In genomic region chr2:39515273-39515896, GRCh38 we compare ENCODE assay signal across 1 cellular context.
A peak's percentile ranks its signal among the peaks of the same experiment; 100 is the strongest.
TF ChIP-seq lines count a peak whose summit lies in the region.

No MANE protein-coding gene starts in this region.

TF ChIP-seq in K562, 482 proteins besides CTCF, POLR2A, EP300 and RAD21 (continued from another document and continues in another):
- TF ChIP-seq, protein P1, sequence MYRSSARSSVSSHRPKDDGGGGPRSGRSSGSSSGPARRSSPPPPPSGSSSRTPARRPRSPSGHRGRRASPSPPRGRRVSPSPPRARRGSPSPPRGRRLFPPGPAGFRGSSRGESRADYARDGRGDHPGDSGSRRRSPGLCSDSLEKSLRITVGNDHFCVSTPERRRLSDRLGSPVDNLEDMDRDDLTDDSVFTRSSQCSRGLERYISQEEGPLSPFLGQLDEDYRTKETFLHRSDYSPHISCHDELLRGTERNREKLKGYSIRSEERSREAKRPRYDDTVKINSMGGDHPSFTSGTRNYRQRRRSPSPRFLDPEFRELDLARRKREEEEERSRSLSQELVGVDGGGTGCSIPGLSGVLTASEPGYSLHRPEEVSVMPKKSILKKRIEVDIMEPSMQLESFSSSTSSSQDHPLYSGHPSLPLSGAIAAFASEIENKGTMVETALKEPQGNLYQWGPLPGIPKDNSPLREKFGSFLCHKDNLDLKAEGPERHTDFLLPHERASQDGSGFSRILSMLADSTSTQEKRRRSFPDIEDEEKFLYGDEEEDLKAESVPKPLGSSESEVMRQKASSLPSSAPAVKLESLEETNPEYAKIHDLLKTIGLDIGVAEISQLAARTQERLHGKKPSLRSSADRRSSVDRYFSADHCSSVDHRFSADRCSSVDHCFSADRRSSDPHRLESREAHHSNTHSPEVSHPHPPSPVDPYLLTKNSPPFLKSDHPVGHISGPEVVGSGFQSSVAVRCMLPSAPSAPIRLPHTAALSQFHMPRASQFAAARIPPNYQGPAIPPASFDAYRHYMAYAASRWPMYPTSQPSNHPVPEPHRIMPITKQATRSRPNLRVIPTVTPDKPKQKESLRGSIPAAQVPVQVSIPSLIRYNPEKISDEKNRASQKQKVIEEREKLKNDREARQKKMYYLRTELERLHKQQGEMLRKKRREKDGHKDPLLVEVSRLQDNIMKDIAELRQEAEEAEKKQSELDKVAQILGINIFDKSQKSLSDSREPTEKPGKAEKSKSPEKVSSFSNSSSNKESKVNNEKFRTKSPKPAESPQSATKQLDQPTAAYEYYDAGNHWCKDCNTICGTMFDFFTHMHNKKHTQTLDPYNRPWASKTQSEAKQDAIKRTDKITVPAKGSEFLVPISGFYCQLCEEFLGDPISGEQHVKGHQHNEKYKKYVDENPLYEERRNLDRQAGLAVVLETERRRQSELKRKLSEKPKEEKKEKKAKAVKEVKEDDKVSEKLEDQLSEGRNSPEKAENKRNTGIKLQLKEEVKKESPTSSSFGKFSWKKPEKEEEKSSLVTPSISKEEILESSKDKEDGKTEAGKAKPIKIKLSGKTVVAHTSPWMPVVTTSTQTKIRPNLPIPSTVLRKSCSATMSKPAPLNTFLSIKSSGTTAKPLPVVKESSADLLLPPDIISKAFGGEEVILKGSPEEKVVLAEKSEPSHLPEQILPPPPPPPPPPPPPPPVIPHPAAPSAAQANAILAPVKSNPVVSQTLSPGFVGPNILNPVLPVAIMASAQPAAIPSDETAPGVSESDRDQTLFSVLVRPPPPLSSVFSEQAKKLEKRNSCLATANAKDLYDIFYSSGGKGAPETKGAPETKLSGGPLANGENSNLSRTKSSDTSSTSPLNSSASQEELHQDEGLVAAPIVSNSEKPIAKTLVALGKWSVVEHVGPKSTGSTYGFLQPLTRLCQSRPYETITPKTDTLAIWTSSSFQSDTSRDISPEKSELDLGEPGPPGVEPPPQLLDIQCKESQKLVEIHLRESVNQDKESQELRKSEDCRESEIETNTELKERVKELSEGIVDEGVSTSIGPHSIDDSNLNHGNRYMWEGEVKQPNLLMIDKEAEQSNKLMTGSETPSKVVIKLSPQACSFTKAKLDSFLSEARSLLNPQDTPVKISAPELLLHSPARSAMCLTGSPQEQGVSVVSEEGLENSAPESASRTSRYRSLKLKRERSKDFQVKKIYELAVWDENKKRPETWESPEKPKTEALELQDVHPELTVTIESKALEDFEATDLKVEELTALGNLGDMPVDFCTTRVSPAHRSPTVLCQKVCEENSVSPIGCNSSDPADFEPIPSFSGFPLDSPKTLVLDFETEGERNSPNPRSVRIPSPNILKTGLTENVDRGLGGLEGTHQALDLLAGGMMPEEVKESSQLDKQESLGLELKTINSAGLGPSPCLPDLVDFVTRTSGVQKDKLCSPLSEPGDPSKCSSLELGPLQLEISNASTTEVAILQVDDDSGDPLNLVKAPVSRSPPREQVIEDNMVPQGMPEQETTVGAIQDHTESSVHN (IDR thresholded peaks at IDR 0.05; ENCODE audit: borderline replicate concordance in 1 of 2, low read depth in 1 of 2) = no peak
- TF ChIP-seq ARID3A (IDR thresholded peaks at IDR 0.05; ENCODE audit: borderline replicate concordance, low read depth, low read length) = no peak
- TF ChIP-seq POLR2AphosphoS5 (IDR thresholded peaks at IDR 0.05; ENCODE audit: control insufficient read depth, insufficient read depth, low read depth, low read length) = peak; percentile 83; the same call in 1 of the 2 replicates
- no peak for TF ChIP-seq KAT2B (IDR thresholded peaks at IDR 0.05; ENCODE audit: low read depth, low read length)
- TF ChIP-seq, protein P2, sequence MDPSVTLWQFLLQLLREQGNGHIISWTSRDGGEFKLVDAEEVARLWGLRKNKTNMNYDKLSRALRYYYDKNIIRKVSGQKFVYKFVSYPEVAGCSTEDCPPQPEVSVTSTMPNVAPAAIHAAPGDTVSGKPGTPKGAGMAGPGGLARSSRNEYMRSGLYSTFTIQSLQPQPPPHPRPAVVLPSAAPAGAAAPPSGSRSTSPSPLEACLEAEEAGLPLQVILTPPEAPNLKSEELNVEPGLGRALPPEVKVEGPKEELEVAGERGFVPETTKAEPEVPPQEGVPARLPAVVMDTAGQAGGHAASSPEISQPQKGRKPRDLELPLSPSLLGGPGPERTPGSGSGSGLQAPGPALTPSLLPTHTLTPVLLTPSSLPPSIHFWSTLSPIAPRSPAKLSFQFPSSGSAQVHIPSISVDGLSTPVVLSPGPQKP (CRISPR knock-in tag; IDR thresholded peaks at IDR 0.05) = no peak
- TF ChIP-seq DPF2 (IDR thresholded peaks at IDR 0.05) = peak; percentile 68
- TF ChIP-seq RBM34 (IDR thresholded peaks at IDR 0.05; ENCODE audit: borderline replicate concordance, insufficient read depth, low read length) = no peak
- TF ChIP-seq, protein P3, sequence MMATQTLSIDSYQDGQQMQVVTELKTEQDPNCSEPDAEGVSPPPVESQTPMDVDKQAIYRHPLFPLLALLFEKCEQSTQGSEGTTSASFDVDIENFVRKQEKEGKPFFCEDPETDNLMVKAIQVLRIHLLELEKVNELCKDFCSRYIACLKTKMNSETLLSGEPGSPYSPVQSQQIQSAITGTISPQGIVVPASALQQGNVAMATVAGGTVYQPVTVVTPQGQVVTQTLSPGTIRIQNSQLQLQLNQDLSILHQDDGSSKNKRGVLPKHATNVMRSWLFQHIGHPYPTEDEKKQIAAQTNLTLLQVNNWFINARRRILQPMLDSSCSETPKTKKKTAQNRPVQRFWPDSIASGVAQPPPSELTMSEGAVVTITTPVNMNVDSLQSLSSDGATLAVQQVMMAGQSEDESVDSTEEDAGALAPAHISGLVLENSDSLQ (IDR thresholded peaks at IDR 0.05) = peak; percentile 96
- TF ChIP-seq HIVEP1 (CRISPR knock-in tag; IDR thresholded peaks at IDR 0.05) = no peak
- no peak for TF ChIP-seq CBFB (CRISPR knock-in tag; IDR thresholded peaks at IDR 0.05)
- TF ChIP-seq ATF2 (CRISPR knock-in tag; IDR thresholded peaks at IDR 0.05) = no peak
- TF ChIP-seq CC2D1A (IDR thresholded peaks at IDR 0.05) = no peak
- no peak for TF ChIP-seq SAFB2 (IDR thresholded peaks at IDR 0.05; ENCODE audit: borderline replicate concordance, low read depth, low read length, severe bottlenecking)
- no peak for TF ChIP-seq STAT6 (CRISPR knock-in tag; IDR thresholded peaks at IDR 0.05)
- no peak for TF ChIP-seq U2AF1 (optimal IDR thresholded peaks at IDR 0.05; ENCODE audit: low read depth, low read length)
- TF ChIP-seq TAL1 (IDR thresholded peaks at IDR 0.05) = peak; percentile 83
- no peak for TF ChIP-seq CHCHD3 (CRISPR knock-in tag; IDR thresholded peaks at IDR 0.05)
- no peak for TF ChIP-seq ZNF780A (CRISPR knock-in tag; IDR thresholded peaks at IDR 0.05)
- TF ChIP-seq SIN3A (IDR thresholded peaks at IDR 0.05; ENCODE audit: borderline replicate concordance in 2 of 2, control insufficient read depth in 1 of 2, low read depth in 2 of 2, low read length in 2 of 2) = no peak
- no peak for TF ChIP-seq ZBTB11 (CRISPR knock-in tag; IDR thresholded peaks at IDR 0.05)
- TF ChIP-seq ZNF232 (CRISPR knock-in tag; IDR thresholded peaks at IDR 0.05) = no peak
- TF ChIP-seq SOX6 (IDR thresholded peaks at IDR 0.05) = peak; percentile 79
- no peak for TF ChIP-seq ZBTB49 (CRISPR knock-in tag; IDR thresholded peaks at IDR 0.05; ENCODE audit: borderline replicate concordance)
- no peak for TF ChIP-seq CTCFL (IDR thresholded peaks at IDR 0.05; ENCODE audit: borderline replicate concordance, insufficient read depth, low read depth, low read length, poor library complexity, severe bottlenecking)
- TF ChIP-seq HDAC3 (IDR thresholded peaks at IDR 0.05; ENCODE audit: borderline replicate concordance, partially characterized antibody) = no peak
- TF ChIP-seq KDM2B (CRISPR knock-in tag; IDR thresholded peaks at IDR 0.05) = no peak
- TF ChIP-seq KAT7 (CRISPR knock-in tag; IDR thresholded peaks at IDR 0.05; ENCODE audit: borderline replicate concordance) = no peak
